9 cellular contexts compared by ENCODE assay signal in genomic region chr6:148501178-148501590, GRCh38.
DNase-seq lines count a peak whose midpoint lies in the region; ATAC-seq and TF ChIP-seq lines count a peak whose summit lies in the region.
"Had no signal": no experiment of that assay in that cellular context is flagged by ENCODE, and none has a peak within 500 bp of the region (broad histone marks: within the 10 kb centered on the region; RNA-seq: fewer than 3 reads in every experiment).

No MANE protein-coding gene starts in this region.

- H3K4me2 ChIP-seq in trophoblast cell (ENCODE audit: low read length): no peak overlapping the region

- peaks cover 9% of the 10 kb centered on the region for H3K79me1 ChIP-seq in trophoblast cell (ENCODE audit: low read length)

- no peaks in the 10 kb centered on the region for H3K79me2 ChIP-seq in trophoblast cell (ENCODE audit: control insufficient read depth, insufficient read depth, low read length, poor library complexity)

- ATAC-seq in GM18511 (IDR thresholded peaks at IDR 0.05; ENCODE audit: unreplicated experiment) (no peak), HG02852 (IDR thresholded peaks at IDR 0.05; ENCODE audit: unreplicated experiment) (no peak), HG03045 (IDR thresholded peaks at IDR 0.05; ENCODE audit: unreplicated experiment) (no peak)

- H3K4ac ChIP-seq in trophoblast cell (ENCODE audit: low read depth, low read length): no peak overlapping the region

- no peak overlapping the region for H2BK120ac ChIP-seq in trophoblast cell (ENCODE audit: insufficient read depth, low read length, poor library complexity)

- H4K12ac ChIP-seq in trophoblast cell (ENCODE audit: low read depth, low read length): no peak overlapping the region

- H3K9ac ChIP-seq in trophoblast cell (ENCODE audit: low read length): no peak overlapping the region

- no peaks in the 10 kb centered on the region for H3K36me3 ChIP-seq in SJSA1
- no peaks in the 10 kb centered on the region for H3K36me3 ChIP-seq in trophoblast cell (ENCODE audit: control insufficient read depth in 1 of 2, insufficient read depth in 2 of 2, low read length in 2 of 2)

- DNase-seq in AG20443 (ENCODE audit: low spot score) (peak; percentile 84), SJSA1 (ENCODE audit: low read depth in 1 of 2, low spot score in 2 of 2) (peak; percentile 82 to 90), fibroblast of the aortic adventitia (ENCODE audit: low read depth) (peak; percentile 100), trophoblast cell (peak; percentile 38 to 63), NOMO-1 treated with dmso at 0.1 percent for 144 hours (lab: John Stamatoyannopoulos, UW; ENCODE audit: unreplicated experiment) (no peak)
- DNase-seq: activated B cell treated with CpG ODN at 0.5 μM for 24 hours had no signal

- no peak overlapping the region for H2AK5ac ChIP-seq in trophoblast cell (ENCODE audit: low read length)

- no peak for TF ChIP-seq CTCF in fibroblast of the aortic adventitia (IDR thresholded peaks at IDR 0.05; ENCODE audit: insufficient read depth, low read length)

- H3K18ac ChIP-seq in trophoblast cell (ENCODE audit: low read length): no peak overlapping the region

- H3K4me3 ChIP-seq in SJSA1 (no peak overlapping the region), fibroblast of the aortic adventitia (ENCODE audit: low read depth, low read length) (no peak overlapping the region), trophoblast cell (ENCODE audit: low read depth, low read length) (no peak overlapping the region)

- H3K9me3 ChIP-seq in SJSA1 (replicated peaks) (no peaks in the 10 kb centered on the region), trophoblast cell (ENCODE audit: insufficient read depth, low read depth, low read length) (no peaks in the 10 kb centered on the region)

- no peak overlapping the region for H2BK12ac ChIP-seq in trophoblast cell (ENCODE audit: low read length)

- no peak overlapping the region for H4K91ac ChIP-seq in trophoblast cell (ENCODE audit: low read depth, low read length)

- no CpG with 5 or more reads among the region's 5 CpGs for WGBS in trophoblast cell (ENCODE audit: extremely low coverage, insufficient coverage, insufficient read length)

- no peak overlapping the region for H2BK5ac ChIP-seq in trophoblast cell (ENCODE audit: low read depth, low read length, poor library complexity)

- H3K27ac ChIP-seq in SJSA1 (peak overlapping the region; percentile 77), trophoblast cell (ENCODE audit: low read depth, low read length) (no peak overlapping the region)

- H3K27me3 ChIP-seq in SJSA1 (replicated peaks) (no peaks in the 10 kb centered on the region), trophoblast cell (ENCODE audit: insufficient read depth, low read length) (no peaks in the 10 kb centered on the region)

- H4K8ac ChIP-seq in trophoblast cell (ENCODE audit: low read depth, low read length): no peak overlapping the region

- H3K4me1 ChIP-seq in SJSA1 (replicated peaks): peaks cover 38% of the 10 kb centered on the region
- peaks cover 11 to 14% of the 10 kb centered on the region in 2 experiments for H3K4me1 ChIP-seq in trophoblast cell (ENCODE audit: control insufficient read depth in 1 of 2, insufficient read depth in 2 of 2, low read length in 2 of 2)

- H3K23ac ChIP-seq in trophoblast cell (ENCODE audit: low read length): no peak overlapping the region

- no peak overlapping the region for H3K14ac ChIP-seq in trophoblast cell (ENCODE audit: low read length)

- no peak overlapping the region for H2AFZ ChIP-seq in trophoblast cell (ENCODE audit: insufficient read depth, low read length, poor library complexity)
